Comparison of ENCODE assay signal across 27 cellular contexts in the genomic region with DNA sequence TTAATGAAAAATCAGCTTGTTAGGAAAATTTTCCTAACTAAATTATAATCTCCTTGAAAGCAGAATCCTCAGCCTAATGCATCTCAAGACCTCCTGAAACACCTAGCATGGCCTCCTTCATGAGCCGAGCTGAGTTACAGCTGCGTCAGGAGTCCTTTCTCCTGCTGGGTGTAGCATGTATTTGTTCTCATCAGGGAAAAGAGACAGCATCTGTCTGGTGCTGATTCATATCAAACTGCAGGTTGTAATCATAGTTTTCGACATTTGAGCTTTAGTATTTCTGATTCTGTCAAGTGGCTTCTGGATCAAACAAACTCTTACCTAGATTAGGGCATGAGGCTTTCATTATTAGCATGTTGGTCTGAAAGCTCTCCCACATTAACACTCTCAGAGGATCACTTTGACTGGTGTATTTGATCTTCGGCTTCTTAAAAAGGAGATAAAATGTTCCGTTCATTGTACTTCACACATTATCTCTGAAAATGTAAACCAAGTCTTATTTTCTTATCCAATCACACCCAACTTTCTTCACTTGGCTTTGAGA.
"Had no signal": no experiment of that assay in that cellular context is flagged by ENCODE, and none has a peak within 500 bp of the region (broad histone marks: within the 10 kb centered on the region; RNA-seq: fewer than 3 reads in every experiment).

No MANE protein-coding gene starts in this region.

- H3K4me3 Mint-ChIP-seq: naive thymus-derived CD8-positive, alpha-beta T cell; natural killer cell treated with Interleukin-12 subunit alpha and Interleukin-12 subunit beta and Interleukin-15 and Interleukin-18, amount 100 ng/mL, for 72 hours; nephron progenitor cell; neural crest cell; stimulated activated memory B cell treated with anti-CD40 and anti-IgM and Interleukin-4, amounts not matched to agents 10 μg/mL and 1 μg/mL and 100 μg/mL, for 72 hours; stimulated activated naive CD8-positive, alpha-beta T cell treated with anti-CD3 and anti-CD28 coated beads, Interleukin-15, amount 100 ng/mL, for 72 hours; type B pancreatic cell had no signal

- H3K4me3 ChIP-seq: pancreas, prostate gland, right lobe of liver, sigmoid colon, suprapubic skin, testis, tibial artery, transverse colon, upper lobe of right lung, uterus had no signal

- H3K36me3 ChIP-seq: neutrophil, pancreas, prostate gland, right lobe of liver, sigmoid colon, suprapubic skin, tibial artery, transverse colon, upper lobe of right lung, uterus had no signal

- H3K4me1 Mint-ChIP-seq: naive thymus-derived CD8-positive, alpha-beta T cell; nephron progenitor cell; neural crest cell; stimulated activated memory B cell treated with anti-CD40 and anti-IgM and Interleukin-4, amounts not matched to agents 10 μg/mL and 1 μg/mL and 100 μg/mL, for 72 hours; stimulated activated naive CD8-positive, alpha-beta T cell treated with anti-CD3 and anti-CD28 coated beads, Interleukin-15, amount 100 ng/mL, for 72 hours had no signal

- H3K27me3 ChIP-seq: neutrophil, pancreas, right lobe of liver, sigmoid colon, suprapubic skin, testis, tibial artery, transverse colon, upper lobe of right lung, uterus had no signal

- H3K27ac ChIP-seq: neutrophil, pancreas, prostate gland, right lobe of liver, sigmoid colon, suprapubic skin, testis, tibial artery, transverse colon, upper lobe of right lung, uterus had no signal

- H3K27ac Mint-ChIP-seq: naive thymus-derived CD8-positive, alpha-beta T cell; natural killer cell treated with Interleukin-12 subunit alpha and Interleukin-12 subunit beta and Interleukin-15 and Interleukin-18, amount 100 ng/mL, for 72 hours; nephron progenitor cell; stimulated activated memory B cell treated with anti-CD40 and anti-IgM and Interleukin-4, amounts not matched to agents 10 μg/mL and 1 μg/mL and 100 μg/mL, for 72 hours; stimulated activated naive CD8-positive, alpha-beta T cell treated with anti-CD3 and anti-CD28 coated beads, Interleukin-15, amount 100 ng/mL, for 72 hours; type B pancreatic cell had no signal

- H3K9me3 Mint-ChIP-seq: stimulated activated memory B cell treated with anti-CD40 and anti-IgM and Interleukin-4, amounts not matched to agents 10 μg/mL and 1 μg/mL and 100 μg/mL, for 72 hours had no signal

- DNase-seq: naive thymus-derived CD8-positive, alpha-beta T cell; nephron progenitor cell; nucleus accumbens; pancreas; right cardiac atrium; right lobe of liver; sigmoid colon; small intestine; stimulated activated CD4-positive, alpha-beta T cell treated with anti-CD3 and anti-CD28 coated beads, Interleukin-2, amount 100 ng/mL, for 24 hours; stimulated activated CD4-positive, alpha-beta T cell treated with anti-CD3 and anti-CD28 coated beads, Interleukin-2, amount 100 ng/mL, for 48 hours; stimulated activated CD4-positive, alpha-beta T cell treated with anti-CD3 and anti-CD28 coated beads, Interleukin-4, amount 100 ng/mL, for 24 hours; stimulated activated naive CD4-positive, alpha-beta T cell; stimulated activated naive CD8-positive, alpha-beta T cell treated with anti-CD3 and anti-CD28 coated beads, Interleukin-15, amount 100 ng/mL, for 72 hours; stimulated activated naive CD8-positive, alpha-beta T cell treated with anti-CD3 and anti-CD28 coated beads, Interleukin-15, Interleukin-2, amounts not matched to agents 100 U/mL and 50 U/mL, for 24 hours; substantia nigra; testis; tibial artery; transverse colon; upper lobe of right lung; uterus had no signal

- H3K27me3 Mint-ChIP-seq: natural killer cell treated with Interleukin-12 subunit alpha and Interleukin-12 subunit beta and Interleukin-15 and Interleukin-18, amount 100 ng/mL, for 72 hours; stimulated activated memory B cell treated with anti-CD40 and anti-IgM and Interleukin-4, amounts not matched to agents 10 μg/mL and 1 μg/mL and 100 μg/mL, for 72 hours; type B pancreatic cell had no signal

- H3K4me1 ChIP-seq: pancreas, prostate gland, right lobe of liver, sigmoid colon, suprapubic skin, testis, tibial artery, transverse colon, upper lobe of right lung, uterus had no signal

- ATAC-seq: naive thymus-derived CD8-positive, alpha-beta T cell; natural killer cell treated with Interleukin-12 subunit alpha and Interleukin-12 subunit beta and Interleukin-15 and Interleukin-18, amount 100 ng/mL, for 72 hours; pancreas; right cardiac atrium; right lobe of liver; stimulated activated memory B cell treated with anti-CD40 and anti-IgM and Interleukin-4, amounts not matched to agents 10 μg/mL and 1 μg/mL and 100 μg/mL, for 72 hours; stimulated activated naive CD8-positive, alpha-beta T cell treated with anti-CD3 and anti-CD28 coated beads, Interleukin-15, amount 100 ng/mL, for 72 hours; stimulated activated naive CD8-positive, alpha-beta T cell treated with anti-CD3 and anti-CD28 coated beads, Interleukin-15, Interleukin-2, amounts not matched to agents 100 U/mL and 50 U/mL, for 24 hours; upper lobe of right lung had no signal

- H3K9me3 ChIP-seq: neutrophil, pancreas, prostate gland, right lobe of liver, sigmoid colon, suprapubic skin, testis, tibial artery, transverse colon, upper lobe of right lung, uterus had no signal

- FAIRE-seq: pancreas, small intestine had no signal

- H3K36me3 Mint-ChIP-seq: natural killer cell treated with Interleukin-12 subunit alpha and Interleukin-12 subunit beta and Interleukin-15 and Interleukin-18, amount 100 ng/mL, for 72 hours; stimulated activated memory B cell treated with anti-CD40 and anti-IgM and Interleukin-4, amounts not matched to agents 10 μg/mL and 1 μg/mL and 100 μg/mL, for 72 hours; type B pancreatic cell had no signal
